ENCODE assay signal across 23 cellular contexts in the genomic region with DNA sequence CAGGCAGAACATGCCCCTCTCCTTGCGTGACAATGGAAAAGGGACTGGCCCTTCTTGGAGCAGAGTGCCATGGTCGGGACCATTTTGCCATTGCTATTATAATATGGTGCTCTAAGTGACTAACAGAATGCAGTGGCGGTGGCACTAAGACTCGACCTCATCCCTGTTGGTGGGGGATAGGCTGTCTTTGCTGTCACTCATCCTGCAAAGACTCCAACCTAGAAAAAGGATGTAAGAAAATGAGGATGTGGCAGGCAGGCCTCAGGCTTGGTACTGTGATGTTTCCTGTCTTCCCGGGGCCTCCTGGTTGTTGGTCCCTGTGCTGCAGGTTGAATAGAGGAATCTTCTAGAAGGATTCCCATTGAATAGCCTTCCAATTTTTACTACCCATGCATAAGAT. TPM values are rescaled to one million over a fixed set of nuclear protein-coding genes. Genes with fewer than 3 reads are reported as not detected.
"Had no signal": no experiment of that assay in that cellular context is flagged by ENCODE, and none has a peak within 500 bp of the region (broad histone marks: within the 10 kb centered on the region; RNA-seq: fewer than 3 reads in every experiment).

No MANE protein-coding gene starts in this region.

- H3K4me3 ChIP-seq: adrenal gland, breast epithelium, coronary artery, gastrocnemius medialis, heart left ventricle, smooth muscle cell, tibial artery had no signal

- H3K36me3 Mint-ChIP-seq: activated naive CD4-positive, alpha-beta T cell treated with anti-CD3 and anti-CD28 coated beads, Interleukin-2, amount 50 U/mL, for 72 hours; immature natural killer cell; natural killer cell had no signal

- H3K27ac ChIP-seq: adrenal gland, breast epithelium, coronary artery, gastrocnemius medialis, heart left ventricle, parathyroid adenoma, tibial artery, VCaP had no signal

- H3K4me1 ChIP-seq: breast epithelium, gastrocnemius medialis had no signal

- H3K27ac Mint-ChIP-seq: activated naive CD4-positive, alpha-beta T cell treated with anti-CD3 and anti-CD28 coated beads, Interleukin-2, amount 50 U/mL, for 72 hours; immature natural killer cell; natural killer cell; T-helper 1 cell treated with Interleukin-12 subunit alpha and Interleukin-12 subunit beta and Interleukin-4 antibody, amounts not matched to agents 30 μg/mL and 1 μg/mL, for 36 hours had no signal

- DNase-seq: activated CD4-positive, alpha-beta T cell treated with anti-CD3 and anti-CD28 coated beads, Interleukin-2, amount 50 U/mL, for 4 hours; activated gamma-delta T cell treated with Interleukin-2 at 50 U/mL for 16 hours; adrenal gland; erythroblast; gastrocnemius medialis; heart left ventricle; immature natural killer cell; natural killer cell; stimulated activated CD4-positive, alpha-beta T cell treated with anti-CD3 and anti-CD28 coated beads, Interleukin-4, amount 100 ng/mL, for 24 hours; stimulated activated naive CD8-positive, alpha-beta T cell treated with anti-CD3 and anti-CD28 coated beads, Interleukin-15, Interleukin-2, amounts not matched to agents 100 U/mL and 50 U/mL, for 24 hours; substantia nigra; tibial artery had no signal

- H3K36me3 ChIP-seq: adrenal gland, breast epithelium, gastrocnemius medialis, heart left ventricle, tibial artery had no signal

- H3K9me3 ChIP-seq: adrenal gland, breast epithelium, gastrocnemius medialis, heart left ventricle, tibial artery had no signal

- H3K27me3 ChIP-seq: adrenal gland, breast epithelium, gastrocnemius medialis, heart left ventricle, tibial artery had no signal

- H3K4me1 Mint-ChIP-seq: immature natural killer cell, natural killer cell had no signal

- ATAC-seq: activated naive CD4-positive, alpha-beta T cell treated with anti-CD3 and anti-CD28 coated beads, Interleukin-2, amount 50 U/mL, for 72 hours; gastrocnemius medialis; heart left ventricle; natural killer cell; sciatic nerve; stimulated activated naive CD8-positive, alpha-beta T cell treated with anti-CD3 and anti-CD28 coated beads, Interleukin-15, Interleukin-2, amounts not matched to agents 100 U/mL and 50 U/mL, for 24 hours had no signal

- H3K4me3 Mint-ChIP-seq: immature natural killer cell; natural killer cell; T-helper 1 cell treated with Interleukin-12 subunit alpha and Interleukin-12 subunit beta and Interleukin-4 antibody, amounts not matched to agents 30 μg/mL and 1 μg/mL, for 36 hours had no signal

- H3K79me2 ChIP-seq: parathyroid adenoma had no signal

- H3K4me2 ChIP-seq: smooth muscle cell had no signal

- H3K9me3 Mint-ChIP-seq: activated naive CD4-positive, alpha-beta T cell treated with anti-CD3 and anti-CD28 coated beads, Interleukin-2, amount 50 U/mL, for 72 hours; immature natural killer cell; natural killer cell; T-helper 1 cell treated with Interleukin-12 subunit alpha and Interleukin-12 subunit beta and Interleukin-4 antibody, amounts not matched to agents 30 μg/mL and 1 μg/mL, for 36 hours had no signal

- H2AFZ ChIP-seq: parathyroid adenoma had no signal

RNA-seq across cellular contexts. Expression of a gene that starts 18.6 kb away (rescaled TPM):
- total RNA-seq: activated CD8-positive, alpha-beta memory T cell treated with anti-CD3 and anti-CD28 coated beads for 36 hours; activated naive CD4-positive, alpha-beta T cell treated with anti-CD3 and anti-CD28 coated beads, Interleukin-2, amount 50 U/mL, for 72 hours; astrocyte had no signal

RNA-seq across cellular contexts. Expression of a gene that starts 51.5 kb away (rescaled TPM):
- total RNA-seq: activated CD8-positive, alpha-beta memory T cell treated with anti-CD3 and anti-CD28 coated beads for 36 hours; adrenal gland; astrocyte; breast epithelium; gastrocnemius medialis; heart left ventricle; mesenteric fat pad; natural killer cell; sciatic nerve; smooth muscle cell had no signal
